Comparison of ENCODE assay signal across 8 cellular contexts in the genomic region with DNA sequence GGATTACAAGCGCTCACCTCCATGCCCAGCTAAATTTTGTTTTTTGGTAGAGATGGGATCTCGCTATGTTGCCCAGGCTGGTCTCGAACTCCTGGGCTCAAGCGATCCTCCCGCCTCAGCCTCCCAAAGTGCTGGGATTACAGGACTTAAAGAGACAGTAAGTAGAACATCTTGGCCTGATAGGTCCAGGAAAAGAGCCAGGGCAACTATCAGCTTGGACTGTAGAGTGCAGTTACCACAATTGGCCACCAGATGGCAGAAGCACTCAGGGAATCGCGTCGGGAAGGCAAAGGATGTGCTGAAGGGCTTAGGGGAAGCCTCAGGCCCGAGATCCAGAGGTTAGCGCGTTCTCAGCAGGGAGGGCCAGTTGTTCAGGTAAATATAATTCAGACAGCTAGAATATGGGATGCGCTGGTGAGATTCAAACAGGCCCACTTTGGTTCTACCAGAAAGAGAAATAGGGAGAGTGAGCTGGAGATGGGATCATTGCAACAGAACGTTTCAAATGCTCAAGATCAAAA. TPM values are rescaled to one million over a fixed set of nuclear protein-coding genes. Genes with fewer than 3 reads are reported as not detected.
DNase-seq lines count a peak whose midpoint lies in the region; ATAC-seq, FAIRE-seq and TF ChIP-seq lines count a peak whose summit lies in the region.

No MANE protein-coding gene starts in this region.

- H3K9me3 ChIP-seq in breast epithelium, result no peaks in the 10 kb centered on the region

- ATAC-seq in HG02763 (IDR thresholded peaks at IDR 0.05; ENCODE audit: unreplicated experiment), result peak; percentile 57

- TF ChIP-seq POLR2A in breast epithelium (IDR thresholded peaks at IDR 0.05), result no peak

- no peaks in the 10 kb centered on the region for H3K4me1 ChIP-seq in breast epithelium

- DNase-seq in SIG-M5 treated with dmso at 0.1 percent for 504 hours (lab: John Stamatoyannopoulos, UW; ENCODE audit: unreplicated experiment), result peak; percentile 63
- DNase-seq in SIG-M5 (lab: John Stamatoyannopoulos, UW), result no peak
- peak; percentile 67 for DNase-seq in NCI-H2029 (lab: John Stamatoyannopoulos, UW)
- peak; percentile 41 to 68 for DNase-seq in breast epithelium (ENCODE audit: low spot score in 2 of 2)
- peak; percentile 21 to 57 (median 48) for DNase-seq in stimulated activated CD4-positive, alpha-beta T cell treated with anti-CD3 and anti-CD28 coated beads, Interleukin-1b, Interleukin-23, amount 100 ng/mL, for 24 hours (ENCODE audit: low read depth in 4 of 4, low spot score in 1 of 4)

- FAIRE-seq in islet of Langerhans (lab: Jason Lieb, UNC), result peak; percentile 95

- H3K4me3 ChIP-seq in breast epithelium, result no peak overlapping the region

- H3K27me3 ChIP-seq in breast epithelium, result no peaks in the 10 kb centered on the region

- intact Hi-C loops in breast epithelium (cut with DNase I; ENCODE audit: low total_unique reads), result no loop called here

- H3K27ac ChIP-seq in VCaP, result peak overlapping the region; percentile 90
- peak overlapping the region in 1 of 2 donors; percentile 12 for H3K27ac ChIP-seq in breast epithelium

- no peaks in the 10 kb centered on the region for H3K36me3 ChIP-seq in breast epithelium

- TF ChIP-seq CTCF in VCaP (conservative IDR thresholded peaks at IDR 0.05) (peak; percentile 88), breast epithelium (IDR thresholded peaks at IDR 0.05) (peak; percentile 91 to 98 (median 95))

RNA-seq across cellular contexts. Expression of a gene that starts 21.5 kb away (rescaled TPM):
- not detected for total RNA-seq in breast epithelium
